ENCODE assay signal across 1 cellular context in genomic region chr5:76787237-76787636, GRCh38.
TF ChIP-seq lines count a peak whose summit lies in the region.

No MANE protein-coding gene starts in this region.

TF ChIP-seq in HepG2, 621 proteins besides CTCF, POLR2A, EP300 and RAD21 (continued from another document):
- no peak for TF ChIP-seq ATF6 (CRISPR knock-in tag; conservative IDR thresholded peaks at IDR 0.05)
